ENCODE assay signal across 19 cellular contexts in the genomic region with DNA sequence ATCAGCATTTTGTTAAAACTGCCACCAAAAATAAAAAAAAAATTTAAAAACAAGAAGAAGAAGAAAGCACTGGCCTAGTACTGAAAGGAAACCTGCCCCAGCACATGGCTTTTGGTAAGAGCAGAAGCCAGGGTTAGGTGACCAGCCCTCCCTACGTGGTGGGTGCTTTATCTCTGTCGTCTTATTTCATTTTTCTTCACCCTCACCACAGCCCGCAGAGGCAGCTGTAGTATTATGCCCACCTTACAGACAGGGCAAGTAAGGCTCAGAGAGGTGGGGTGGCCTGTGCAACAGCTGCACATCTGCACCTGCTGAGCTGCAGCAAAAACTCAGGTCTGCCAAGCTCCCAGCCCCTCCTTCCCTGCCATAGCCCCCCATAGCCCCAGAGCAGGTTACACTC.
DNase-seq lines count a peak whose midpoint lies in the region; ATAC-seq and TF ChIP-seq lines count a peak whose summit lies in the region.
"Had no signal": no experiment of that assay in that cellular context is flagged by ENCODE, and none has a peak within 500 bp of the region (broad histone marks: within the 10 kb centered on the region; RNA-seq: fewer than 3 reads in every experiment).

No MANE protein-coding gene starts in this region.

- no peaks in the 10 kb centered on the region for H3K27me3 ChIP-seq in ascending aorta
- H3K27me3 ChIP-seq: uterus had no signal

- H3K9me3 Mint-ChIP-seq in activated naive CD8-positive, alpha-beta T cell (ENCODE audit: low read depth), result no peaks in the 10 kb centered on the region
- H3K9me3 Mint-ChIP-seq in activated naive CD8-positive, alpha-beta T cell treated with anti-CD3 and anti-CD28 coated beads, Interleukin-2, amount 50 U/mL, for 24 hours, result peaks cover 7% of the 10 kb centered on the region
- no peaks in the 10 kb centered on the region for H3K9me3 Mint-ChIP-seq in immature natural killer cell
- H3K9me3 Mint-ChIP-seq: activated T-helper 1 cell treated with anti-CD3 and anti-CD28 coated beads, Interleukin-12 subunit alpha, Interleukin-12 subunit beta, Interleukin-2, Interleukin-4 antibody, amounts not matched to agents 30 ng/mL and 10 ng/mL and 1 ng/mL, durations not matched to agents 14 hours and 24 hours and 36 hours; stimulated activated effector memory CD8-positive, alpha-beta T cell treated with anti-CD3 and anti-CD28 coated beads, Interleukin-12 subunit alpha, Interleukin-12 subunit beta, amount 100 ng/mL, for 72 hours had no signal

- intact Hi-C loops in ascending aorta (cut with DNase I), result no loop called here

- H3K27ac ChIP-seq in temporal lobe (ENCODE audit: low read depth, low read length) (peak overlapping the region; percentile 91), ascending aorta (no peak overlapping the region)
- H3K27ac ChIP-seq: uterus had no signal

- H3K4me1 Mint-ChIP-seq in activated naive CD8-positive, alpha-beta T cell (ENCODE audit: low read depth), result peaks cover 74% of the 10 kb centered on the region
- H3K4me1 Mint-ChIP-seq in activated naive CD8-positive, alpha-beta T cell treated with anti-CD3 and anti-CD28 coated beads, Interleukin-2, amount 50 U/mL, for 24 hours, result peaks cover 57% of the 10 kb centered on the region
- peaks cover 64 to 71% of the 10 kb centered on the region in 2 donors for H3K4me1 Mint-ChIP-seq in immature natural killer cell

- no peaks in the 10 kb centered on the region for H3K9me3 ChIP-seq in ascending aorta
- H3K9me3 ChIP-seq: uterus had no signal

- no peak for TF ChIP-seq CTCF in ascending aorta (IDR thresholded peaks at IDR 0.05)

- peak overlapping the region; percentile 22 for H3K4me3 Mint-ChIP-seq in activated naive CD8-positive, alpha-beta T cell
- H3K4me3 Mint-ChIP-seq in activated naive CD8-positive, alpha-beta T cell treated with anti-CD3 and anti-CD28 coated beads, Interleukin-2, amount 50 U/mL, for 24 hours, result no peak overlapping the region
- H3K4me3 Mint-ChIP-seq in immature natural killer cell, result peak overlapping the region; percentile 10 to 77 (median 57)
- H3K4me3 Mint-ChIP-seq: activated T-helper 1 cell treated with anti-CD3 and anti-CD28 coated beads, Interleukin-12 subunit alpha, Interleukin-12 subunit beta, Interleukin-2, Interleukin-4 antibody, amounts not matched to agents 30 ng/mL and 10 ng/mL and 1 ng/mL, durations not matched to agents 14 hours and 24 hours and 36 hours; stimulated activated effector memory CD8-positive, alpha-beta T cell treated with anti-CD3 and anti-CD28 coated beads, Interleukin-12 subunit alpha, Interleukin-12 subunit beta, amount 100 ng/mL, for 72 hours had no signal

- H3K36me3 ChIP-seq in ascending aorta, result peaks cover 0 to 5% of the 10 kb centered on the region in 2 donors
- H3K36me3 ChIP-seq: uterus had no signal

- no peak overlapping the region for H3K27ac Mint-ChIP-seq in activated naive CD8-positive, alpha-beta T cell
- no peak overlapping the region for H3K27ac Mint-ChIP-seq in activated naive CD8-positive, alpha-beta T cell treated with anti-CD3 and anti-CD28 coated beads, Interleukin-2, amount 50 U/mL, for 24 hours
- H3K27ac Mint-ChIP-seq in immature natural killer cell, result peak overlapping the region in 4 of 6 donors; percentile 45 to 77 (median 66)
- H3K27ac Mint-ChIP-seq: activated T-helper 1 cell treated with anti-CD3 and anti-CD28 coated beads, Interleukin-12 subunit alpha, Interleukin-12 subunit beta, Interleukin-2, Interleukin-4 antibody, amounts not matched to agents 30 ng/mL and 10 ng/mL and 1 ng/mL, durations not matched to agents 14 hours and 24 hours and 36 hours; stimulated activated effector memory CD8-positive, alpha-beta T cell treated with anti-CD3 and anti-CD28 coated beads, Interleukin-12 subunit alpha, Interleukin-12 subunit beta, amount 100 ng/mL, for 72 hours had no signal

- H3K4me3 ChIP-seq in ascending aorta, result no peak overlapping the region
- H3K4me3 ChIP-seq: uterus had no signal

- no peaks in the 10 kb centered on the region for H3K27me3 Mint-ChIP-seq in activated naive CD8-positive, alpha-beta T cell
- peaks cover 24% of the 10 kb centered on the region for H3K27me3 Mint-ChIP-seq in activated naive CD8-positive, alpha-beta T cell treated with anti-CD3 and anti-CD28 coated beads, Interleukin-2, amount 50 U/mL, for 24 hours
- H3K27me3 Mint-ChIP-seq in immature natural killer cell (ENCODE audit: low read depth in 3 of 3), result peaks cover 24 to 29% (median 26%) of the 10 kb centered on the region in 3 donors

- H3K36me3 Mint-ChIP-seq in activated naive CD8-positive, alpha-beta T cell, result peaks cover 9% of the 10 kb centered on the region
- H3K36me3 Mint-ChIP-seq in activated naive CD8-positive, alpha-beta T cell treated with anti-CD3 and anti-CD28 coated beads, Interleukin-2, amount 50 U/mL, for 24 hours (ENCODE audit: low read depth), result peaks cover 6% of the 10 kb centered on the region
- peaks cover 3 to 12% (median 10%) of the 10 kb centered on the region in 3 donors for H3K36me3 Mint-ChIP-seq in immature natural killer cell

- no peaks in the 10 kb centered on the region for H3K4me1 ChIP-seq in ascending aorta
- H3K4me1 ChIP-seq: uterus had no signal

- no peak for DNase-seq in activated naive CD8-positive, alpha-beta T cell treated with anti-CD3 and anti-CD28 coated beads, Interleukin-2, amount 50 U/mL, for 24 hours
- peak; percentile 43 for DNase-seq in NCI-H69 (lab: John Stamatoyannopoulos, UW)
- peak; percentile 39 to 54 (median 49) for DNase-seq in immature natural killer cell
- DNase-seq in DMS 273 treated with DMSO at 0.1 percent for 48 hours (lab: John Stamatoyannopoulos, UW), result no peak
- no peak for DNase-seq in ascending aorta (ENCODE audit: low spot score in 2 of 2)
- DNase-seq: activated naive CD4-positive, alpha-beta T cell treated with anti-CD3 and anti-CD28 coated beads, Interleukin-2, amount 50 U/mL, for 16 hours; cerebellar nuclear complex; DMS153; GF-D8; mammary epithelial cell; MM.1S; NCI-H510A; small intestine; uterus had no signal

- ATAC-seq in activated naive CD8-positive, alpha-beta T cell treated with anti-CD3 and anti-CD28 coated beads, Interleukin-2, amount 50 U/mL, for 24 hours, result no peak
- ATAC-seq in GM21717 (IDR thresholded peaks at IDR 0.05; ENCODE audit: unreplicated experiment), result no peak
- ATAC-seq: stimulated activated effector memory CD8-positive, alpha-beta T cell treated with anti-CD3 and anti-CD28 coated beads, Interleukin-12 subunit alpha, Interleukin-12 subunit beta, amount 100 ng/mL, for 72 hours had no signal

Comparison
In these comparisons a context has a peak if more than half of its experiments do, and no peak if none do; other contexts are left out.
1. H3K27ac Mint-ChIP-seq: peak in immature natural killer cell (4 of 6); none in activated naive CD8-positive, alpha-beta T cell (single experiment) and activated naive CD8-positive, alpha-beta T cell treated with anti-CD3 and anti-CD28 coated beads, Interleukin-2, amount 50 U/mL, for 24 hours (single experiment).
2. DNase-seq: peak in NCI-H69 (single experiment) and immature natural killer cell (3 of 3); none in activated naive CD8-positive, alpha-beta T cell treated with anti-CD3 and anti-CD28 coated beads, Interleukin-2, amount 50 U/mL, for 24 hours (single experiment), DMS 273 treated with DMSO at 0.1 percent for 48 hours (single experiment) and ascending aorta (0 of 2).